8 cellular contexts compared by ENCODE assay signal in the genomic region with DNA sequence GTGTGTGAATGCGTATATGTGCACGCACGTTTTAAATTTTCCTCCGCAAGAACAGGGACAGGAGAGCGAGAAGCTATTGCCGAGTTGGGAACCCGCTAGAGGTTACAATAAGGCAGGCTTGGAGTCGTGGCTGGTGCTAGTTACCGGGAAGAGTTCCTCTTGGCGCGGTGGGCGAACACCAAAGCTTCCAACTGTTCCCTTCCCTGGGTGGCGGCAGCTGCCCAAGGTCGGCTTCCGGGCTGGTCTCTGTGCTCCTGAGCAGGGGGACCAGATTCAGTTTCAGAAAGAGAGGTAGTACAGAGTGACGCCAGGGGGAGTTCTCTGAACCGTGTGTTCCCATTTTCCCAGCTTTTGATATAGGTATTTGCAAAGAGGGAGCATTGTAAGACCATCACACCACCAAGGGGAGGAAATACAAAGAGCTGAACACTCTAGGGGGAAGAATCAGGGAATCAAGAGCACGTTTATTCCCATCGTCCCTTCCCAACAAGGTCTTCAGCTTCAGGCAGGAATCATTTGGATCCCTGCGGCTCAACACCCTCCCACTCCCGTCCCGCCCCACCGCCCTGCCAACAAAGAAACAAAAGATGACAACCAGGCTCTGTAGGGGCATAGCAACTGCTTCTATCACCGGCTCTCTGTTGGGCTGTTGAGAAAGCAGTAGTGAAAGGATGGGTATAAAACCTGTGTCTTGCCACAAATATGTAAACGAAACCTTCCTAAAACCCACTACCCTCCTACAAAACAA.
A peak's percentile ranks its signal among the peaks of the same experiment; 100 is the strongest.
DNase-seq lines count a peak whose midpoint lies in the region; ATAC-seq, FAIRE-seq and TF ChIP-seq lines count a peak whose summit lies in the region.

No MANE protein-coding gene starts in this region.

- DNase-seq in HL-60 (ENCODE audit: low read depth in 1 of 2, low spot score in 1 of 2) (peak in 1 of 2 experiments; percentile 6), right atrium auricular region (ENCODE audit: low spot score) (no peak), GM12891 (ENCODE audit: insufficient read length, low spot score) (no peak), lower leg skin (ENCODE audit: low spot score in 2 of 2) (no peak), dermis blood vessel endothelial cell (no peak), HTR-8/SVneo (ENCODE audit: insufficient read length, low spot score) (no peak)

- no peak for TF ChIP-seq CTCF in HL-60 (IDR thresholded peaks at IDR 0.05; ENCODE audit: insufficient read depth, low read length)
- no peak for TF ChIP-seq CTCF in right atrium auricular region (IDR thresholded peaks at IDR 0.05)
- no peak for TF ChIP-seq CTCF in lower leg skin (IDR thresholded peaks at IDR 0.05)

- peak; percentile 15; the same call in 2 of the 3 replicates for ATAC-seq in SK-N-SH treated with all-trans-retinoic acid at 6 μM for 48 hours

- no peak for TF ChIP-seq POLR2A in GM12891 (IDR thresholded peaks at IDR 0.05; ENCODE audit: low read depth, low read length)
- TF ChIP-seq POLR2A in lower leg skin (IDR thresholded peaks at IDR 0.05), result no peak

- H3K27me3 ChIP-seq in HL-60 (ENCODE audit: insufficient read depth, poor library complexity, severe bottlenecking) (peaks cover 13% of the 10 kb centered on the region), right atrium auricular region (peaks cover 0 to 13% of the 10 kb centered on the region in 2 donors)

- peaks cover 0 to 5% of the 10 kb centered on the region in 2 donors for H3K4me1 ChIP-seq in right atrium auricular region

- WGBS in lower leg skin, 2 donors, result 6 to 31% methylated on average over 19 to 25 of the region's 25 CpGs

- H3K4me3 ChIP-seq in HL-60 (replicated peaks; ENCODE audit: insufficient read depth, low read length), result peak overlapping the region; percentile 33
- H3K4me3 ChIP-seq in right atrium auricular region, result peak overlapping the region; percentile 9 to 44
- peak overlapping the region; percentile 26 to 47 (median 28) for H3K4me3 ChIP-seq in skin epidermis
- H3K4me3 ChIP-seq in lower leg skin (ENCODE audit: low read depth, poor library complexity, severe bottlenecking), result no peak overlapping the region

- intact Hi-C loops in lower leg skin (cut with DNase I; ENCODE audit: low total_unique reads), result no loop called here

- no peaks in the 10 kb centered on the region for H3K9me3 ChIP-seq in right atrium auricular region

- no peaks in the 10 kb centered on the region for H3K36me3 ChIP-seq in right atrium auricular region

- FAIRE-seq in GM12891 (lab: Jason Lieb, UNC), result no peak
- no peak for FAIRE-seq in HTR-8/SVneo (lab: Jason Lieb, UNC)

- H3K27ac ChIP-seq in HL-60 (replicated peaks), result no peak overlapping the region
- H3K27ac ChIP-seq in right atrium auricular region, result peak overlapping the region in 1 of 2 donors; percentile 31
- peak overlapping the region in 10 of 21 experiments; percentile 3 to 76 (median 58) for H3K27ac ChIP-seq in skin epidermis

TF ChIP-seq in SK-N-SH treated with all-trans-retinoic acid at 6 μM for 48 hours, 23 proteins besides CTCF, POLR2A, EP300 and RAD21:
- TF ChIP-seq ZNF565 (CRISPR knock-in tag; conservative IDR thresholded peaks at IDR 0.05; ENCODE audit: low read depth), result no peak
- no peak for TF ChIP-seq ZNF70 (CRISPR knock-in tag; IDR thresholded peaks at IDR 0.05)
- TF ChIP-seq ZFP3 (CRISPR knock-in tag; IDR thresholded peaks at IDR 0.05), result no peak
- TF ChIP-seq ESRRG (CRISPR knock-in tag; IDR thresholded peaks at IDR 0.05), result no peak
- TF ChIP-seq GLIS3 (CRISPR knock-in tag; IDR thresholded peaks at IDR 0.05), result no peak
- TF ChIP-seq, protein P1, sequence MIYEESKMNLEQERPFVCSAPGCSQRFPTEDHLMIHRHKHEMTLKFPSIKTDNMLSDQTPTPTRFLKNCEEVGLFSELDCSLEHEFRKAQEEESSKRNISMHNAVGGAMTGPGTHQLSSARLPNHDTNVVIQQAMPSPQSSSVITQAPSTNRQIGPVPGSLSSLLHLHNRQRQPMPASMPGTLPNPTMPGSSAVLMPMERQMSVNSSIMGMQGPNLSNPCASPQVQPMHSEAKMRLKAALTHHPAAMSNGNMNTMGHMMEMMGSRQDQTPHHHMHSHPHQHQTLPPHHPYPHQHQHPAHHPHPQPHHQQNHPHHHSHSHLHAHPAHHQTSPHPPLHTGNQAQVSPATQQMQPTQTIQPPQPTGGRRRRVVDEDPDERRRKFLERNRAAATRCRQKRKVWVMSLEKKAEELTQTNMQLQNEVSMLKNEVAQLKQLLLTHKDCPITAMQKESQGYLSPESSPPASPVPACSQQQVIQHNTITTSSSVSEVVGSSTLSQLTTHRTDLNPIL (CRISPR knock-in tag; IDR thresholded peaks at IDR 0.05; ENCODE audit: low read depth), result no peak
- no peak for TF ChIP-seq RARB (CRISPR knock-in tag; IDR thresholded peaks at IDR 0.05)
- TF ChIP-seq OSR1 (CRISPR knock-in tag; IDR thresholded peaks at IDR 0.05), result no peak
- no peak for TF ChIP-seq ZC3H10 (CRISPR knock-in tag; IDR thresholded peaks at IDR 0.05)
- TF ChIP-seq BACH2 (CRISPR knock-in tag; IDR thresholded peaks at IDR 0.05; ENCODE audit: borderline replicate concordance), result no peak
- TF ChIP-seq TOX (CRISPR knock-in tag; IDR thresholded peaks at IDR 0.05; ENCODE audit: borderline replicate concordance), result no peak
- TF ChIP-seq ZNF8 (CRISPR knock-in tag; IDR thresholded peaks at IDR 0.05), result no peak
- TF ChIP-seq, protein P2, sequence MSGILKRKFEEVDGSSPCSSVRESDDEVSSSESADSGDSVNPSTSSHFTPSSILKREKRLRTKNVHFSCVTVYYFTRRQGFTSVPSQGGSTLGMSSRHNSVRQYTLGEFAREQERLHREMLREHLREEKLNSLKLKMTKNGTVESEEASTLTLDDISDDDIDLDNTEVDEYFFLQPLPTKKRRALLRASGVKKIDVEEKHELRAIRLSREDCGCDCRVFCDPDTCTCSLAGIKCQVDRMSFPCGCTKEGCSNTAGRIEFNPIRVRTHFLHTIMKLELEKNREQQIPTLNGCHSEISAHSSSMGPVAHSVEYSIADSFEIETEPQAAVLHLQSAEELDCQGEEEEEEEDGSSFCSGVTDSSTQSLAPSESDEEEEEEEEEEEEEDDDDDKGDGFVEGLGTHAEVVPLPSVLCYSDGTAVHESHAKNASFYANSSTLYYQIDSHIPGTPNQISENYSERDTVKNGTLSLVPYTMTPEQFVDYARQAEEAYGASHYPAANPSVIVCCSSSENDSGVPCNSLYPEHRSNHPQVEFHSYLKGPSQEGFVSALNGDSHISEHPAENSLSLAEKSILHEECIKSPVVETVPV (CRISPR knock-in tag; IDR thresholded peaks at IDR 0.05), result no peak
- no peak for TF ChIP-seq ARNTL (CRISPR knock-in tag; IDR thresholded peaks at IDR 0.05; ENCODE audit: borderline replicate concordance, low read depth)

TF ChIP-seq in GM12891, 5 proteins besides CTCF, POLR2A, EP300 and RAD21:
- TF ChIP-seq TAF1 (IDR thresholded peaks at IDR 0.05; ENCODE audit: low read depth, low read length) (no peak), PAX5 (IDR thresholded peaks at IDR 0.05; ENCODE audit: insufficient read depth, low read length, severe bottlenecking) (no peak), POU2F2 (IDR thresholded peaks at IDR 0.05; ENCODE audit: low read depth, low read length) (no peak), SPI1 (IDR thresholded peaks at IDR 0.05; ENCODE audit: low read depth, low read length) (no peak), POLR2AphosphoS5 (IDR thresholded peaks at IDR 0.05; ENCODE audit: low read depth, low read length) (no peak)
